Comparison of ENCODE assay signal across 8 cellular contexts in the genomic region with DNA sequence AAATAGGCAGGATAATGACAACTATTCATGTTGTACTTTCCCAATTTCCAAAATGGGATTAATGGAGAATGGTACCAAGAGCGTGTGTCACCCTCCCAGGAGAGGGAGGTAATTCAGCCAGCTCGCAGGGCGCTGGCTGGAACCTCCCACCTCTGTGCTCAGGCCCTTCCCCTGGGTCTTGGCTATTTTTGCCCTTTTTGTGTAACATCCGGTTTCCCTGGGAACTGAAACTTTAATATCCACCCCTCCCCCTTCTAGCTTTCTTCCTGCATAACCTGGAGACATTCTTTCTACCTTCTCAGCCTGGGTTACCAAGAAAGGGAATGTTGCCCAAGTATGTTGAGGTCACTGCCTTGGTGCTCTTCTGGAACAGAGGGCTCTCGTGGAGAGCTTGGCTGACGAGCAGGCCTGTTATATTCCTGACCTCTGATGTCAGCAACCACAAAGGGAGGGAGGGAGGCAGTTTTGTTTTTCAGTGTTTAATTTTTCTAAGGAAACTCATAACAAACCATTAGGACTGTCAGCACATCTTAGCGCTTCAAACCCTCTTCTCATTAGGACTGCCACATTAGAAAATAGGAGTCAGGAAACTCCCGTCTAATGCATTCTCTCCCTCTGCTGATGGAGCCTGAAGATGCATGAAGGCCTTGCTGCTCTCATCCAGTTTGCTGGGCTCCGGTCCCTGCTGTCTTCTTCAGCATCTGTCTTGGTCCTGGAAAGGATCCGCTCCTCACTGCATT. TPM values are rescaled to one million over a fixed set of nuclear protein-coding genes. Genes with fewer than 3 reads are reported as not detected.
DNase-seq lines count a peak whose midpoint lies in the region; ATAC-seq and TF ChIP-seq lines count a peak whose summit lies in the region.

No MANE protein-coding gene starts in this region.

- H3K27ac ChIP-seq in RWPE1: no peak overlapping the region

- no peaks in the 10 kb centered on the region for H3K9me3 Mint-ChIP-seq in activated CD4-positive, alpha-beta T cell treated with anti-CD3 and anti-CD28 coated beads, Interleukin-2, amount 10 ng/mL, durations not matched to agents 24 days and 14 days

- no peak overlapping the region for H3K4me3 ChIP-seq in fibroblast of pulmonary artery (replicated peaks; ENCODE audit: low read depth, low read length)

- POLR2A ChIA-PET in RWPE1 (lab: Yijun Ruan, JAX; ENCODE audit: low non-redundant PET): no interaction called here

- ATAC-seq in GM18517 (IDR thresholded peaks at IDR 0.05; ENCODE audit: unreplicated experiment) (peak; percentile 63), HG02938 (IDR thresholded peaks at IDR 0.05; ENCODE audit: unreplicated experiment) (peak; percentile 77), GM19455 (IDR thresholded peaks at IDR 0.05; ENCODE audit: unreplicated experiment) (no peak)

- intact Hi-C loops in activated CD4-positive, alpha-beta T cell treated with anti-CD3 and anti-CD28 coated beads, Interleukin-2, amount 10 ng/mL, durations not matched to agents 24 days and 14 days (cut with micrococcal nuclease): no loop called here

- peak; percentile 30 for DNase-seq in RWPE1 (ENCODE audit: low spot score)
- DNase-seq in fibroblast of pulmonary artery (ENCODE audit: low read depth): peak; percentile 98
- peak; percentile 65 for DNase-seq in pons (ENCODE audit: low spot score)
- DNase-seq in hippocampal formation (lab: John Stamatoyannopoulos, UW): no peak
- DNase-seq in activated CD4-positive, alpha-beta T cell treated with anti-CD3 and anti-CD28 coated beads, Interleukin-2, amount 10 ng/mL, durations not matched to agents 24 days and 14 days: no peak

- no peaks in the 10 kb centered on the region for H3K36me3 Mint-ChIP-seq in activated CD4-positive, alpha-beta T cell treated with anti-CD3 and anti-CD28 coated beads, Interleukin-2, amount 10 ng/mL, durations not matched to agents 24 days and 14 days (ENCODE audit: low read depth)

- CTCF ChIA-PET in RWPE1 (lab: Yijun Ruan, JAX): no interaction called here

- peaks cover 4% of the 10 kb centered on the region for H3K4me1 Mint-ChIP-seq in activated CD4-positive, alpha-beta T cell treated with anti-CD3 and anti-CD28 coated beads, Interleukin-2, amount 10 ng/mL, durations not matched to agents 24 days and 14 days

- H3K27me3 Mint-ChIP-seq in activated CD4-positive, alpha-beta T cell treated with anti-CD3 and anti-CD28 coated beads, Interleukin-2, amount 10 ng/mL, durations not matched to agents 24 days and 14 days: peaks cover 20% of the 10 kb centered on the region

- no peak overlapping the region for H3K4me3 Mint-ChIP-seq in activated CD4-positive, alpha-beta T cell treated with anti-CD3 and anti-CD28 coated beads, Interleukin-2, amount 10 ng/mL, durations not matched to agents 24 days and 14 days

- H3K27ac Mint-ChIP-seq in activated CD4-positive, alpha-beta T cell treated with anti-CD3 and anti-CD28 coated beads, Interleukin-2, amount 10 ng/mL, durations not matched to agents 24 days and 14 days: no peak overlapping the region

- TF ChIP-seq CTCF in RWPE1 (conservative IDR thresholded peaks at IDR 0.05; ENCODE audit: low read depth): no peak
- no peak for TF ChIP-seq CTCF in fibroblast of pulmonary artery (IDR thresholded peaks at IDR 0.05; ENCODE audit: low read length, missing control alignments)

RNA-seq across cellular contexts. Expression of gene ITGB3, which starts 25.6 kb away (rescaled TPM):
- not detected in 2 replicates for total RNA-seq in activated CD4-positive, alpha-beta T cell treated with anti-CD3 and anti-CD28 coated beads, Interleukin-2, amount 10 ng/mL, durations not matched to agents 24 days and 14 days

RNA-seq across cellular contexts. Expression of gene EFCAB13, which starts 44.5 kb away (rescaled TPM):
- total RNA-seq in activated CD4-positive, alpha-beta T cell treated with anti-CD3 and anti-CD28 coated beads, Interleukin-2, amount 10 ng/mL, durations not matched to agents 24 days and 14 days: 1.1 and 1.9 TPM in 2 replicates

Comparison
In these comparisons a context has a peak if more than half of its experiments do, and no peak if none do; other contexts are left out.
1. DNase-seq: peak in RWPE1 (single experiment), fibroblast of pulmonary artery (single experiment) and pons (single experiment); none in hippocampal formation (0 of 2) and activated CD4-positive, alpha-beta T cell treated with anti-CD3 and anti-CD28 coated beads, Interleukin-2, amount 10 ng/mL, durations not matched to agents 24 days and 14 days (single experiment).